Comparison of ENCODE assay signal across 1 cellular context in genomic region chr11:126791446-126791845, GRCh38.
TF ChIP-seq lines count a peak whose summit lies in the region.

No MANE protein-coding gene starts in this region.

TF ChIP-seq in GM23338, 12 proteins besides CTCF, POLR2A, EP300 and RAD21 (continued from another document):
- TF ChIP-seq ZNF462 (CRISPR knock-in tag; IDR thresholded peaks at IDR 0.05): no peak
- TF ChIP-seq CREB1 (CRISPR knock-in tag; IDR thresholded peaks at IDR 0.05; ENCODE audit: low read depth): no peak
- no peak for TF ChIP-seq ETS1 (IDR thresholded peaks at IDR 0.05)
- no peak for TF ChIP-seq REST (IDR thresholded peaks at IDR 0.05; ENCODE audit: unreplicated experiment)
- TF ChIP-seq JUNB (IDR thresholded peaks at IDR 0.05; ENCODE audit: unreplicated experiment): no peak
